Comparison of ENCODE assay signal across 10 cellular contexts in genomic region chr10:97117372-97117771, GRCh38.
DNase-seq lines count a peak whose midpoint lies in the region; ATAC-seq and TF ChIP-seq lines count a peak whose summit lies in the region.
"Had no signal": no experiment of that assay in that cellular context is flagged by ENCODE, and none has a peak within 500 bp of the region (broad histone marks: within the 10 kb centered on the region; RNA-seq: fewer than 3 reads in every experiment).

No MANE protein-coding gene starts in this region.

- no peaks in the 10 kb centered on the region for H3F3A ChIP-seq in neural progenitor cell (ENCODE audit: low read depth)

- H3K4me1 ChIP-seq in mammary epithelial cell (ENCODE audit: insufficient read depth, low read length) (no peaks in the 10 kb centered on the region), neural progenitor cell (peaks cover 5% of the 10 kb centered on the region)

- peak in 2 of 3 experiments; percentile 29 to 46 for DNase-seq in NCI-H1417 (lab: John Stamatoyannopoulos, UW)
- DNase-seq in NCI-H1417 treated with DMSO at 0.1 percent for 48 hours (lab: John Stamatoyannopoulos, UW), result no peak
- DNase-seq in NAMALWA (ENCODE audit: low spot score), result peak; percentile 34
- DNase-seq in mammary epithelial cell, result peak; percentile 10
- DNase-seq in neural progenitor cell (ENCODE audit: low spot score), result no peak
- DNase-seq in activated naive CD4-positive, alpha-beta T cell treated with Interleukin-2 at 50 U/mL for 16 hours, result no peak
- DNase-seq in activated CD4-positive, alpha-beta T cell treated with anti-CD3 and anti-CD28 coated beads, Interleukin-2, amount 50 U/mL, for 1 hour, result no peak
- DNase-seq: naive thymus-derived CD4-positive, alpha-beta T cell; RPMI8226 had no signal

- H3K27ac ChIP-seq in mammary epithelial cell (ENCODE audit: insufficient read depth, low read depth, low read length) (no peak overlapping the region), neural progenitor cell (no peak overlapping the region)

- H2AFZ ChIP-seq in mammary epithelial cell (ENCODE audit: low read depth, low read length) (no peak overlapping the region), neural progenitor cell (replicated peaks) (no peak overlapping the region)

- ATAC-seq in GM19455 (IDR thresholded peaks at IDR 0.05; ENCODE audit: unreplicated experiment), result no peak
- ATAC-seq: naive thymus-derived CD4-positive, alpha-beta T cell had no signal

- H3K4me1 Mint-ChIP-seq in neural progenitor cell, result peaks cover 3% of the 10 kb centered on the region
- H3K4me1 Mint-ChIP-seq: naive thymus-derived CD4-positive, alpha-beta T cell had no signal

- peaks cover 21% of the 10 kb centered on the region for H3K27me3 Mint-ChIP-seq in neural progenitor cell (ENCODE audit: insufficient read depth, low read depth)

- H3K27me3 ChIP-seq in mammary epithelial cell (ENCODE audit: insufficient read depth, low read length) (peaks cover 5% of the 10 kb centered on the region), neural progenitor cell (no peaks in the 10 kb centered on the region)

- H3K4me2 ChIP-seq in mammary epithelial cell (ENCODE audit: insufficient read depth, low read depth, low read length) (no peak overlapping the region), neural progenitor cell (no peak overlapping the region)

- CTCF ChIA-PET in mammary epithelial cell (lab: Charles Lee; ENCODE audit: low non-redundant PET), result no interaction called here

- 45% methylated on average over 3 of the region's 3 CpGs for WGBS in mammary epithelial cell (ENCODE audit: low coverage, missing lambda C conversion rate)

- BruUV-seq in mammary epithelial cell (replicated peaks; lab: Mats Ljungman, UMichigan), result no TSS peak

- H3K79me2 ChIP-seq in mammary epithelial cell (ENCODE audit: insufficient read depth, low read length) (no peaks in the 10 kb centered on the region), neural progenitor cell (ENCODE audit: low read depth) (no peaks in the 10 kb centered on the region)

- TF ChIP-seq CTCF in mammary epithelial cell (conservative IDR thresholded peaks at IDR 0.05 in 1 of 2, IDR thresholded peaks at IDR 0.05 in 1 of 2; ENCODE audit: extremely low read depth in 1 of 2, insufficient read depth in 1 of 2, low read depth in 1 of 2, low read length in 2 of 2), result peak; percentile 28 to 43
- TF ChIP-seq CTCF in neural progenitor cell (IDR thresholded peaks at IDR 0.05), result peak; percentile 46

- in situ Hi-C loops in mammary epithelial cell (cut with MboI; ENCODE audit: low sequenced_read_pairs in 2 of 2), result no loop called here

- no peaks in the 10 kb centered on the region for H3K36me3 Mint-ChIP-seq in neural progenitor cell
- H3K36me3 Mint-ChIP-seq: naive thymus-derived CD4-positive, alpha-beta T cell had no signal

- H3K4me3 ChIP-seq in mammary epithelial cell (replicated peaks in 1 of 3; ENCODE audit: insufficient read depth in 1 of 3, low read depth in 2 of 3, low read length in 3 of 3), result no peak overlapping the region
- no peak overlapping the region for H3K4me3 ChIP-seq in neural progenitor cell

- dilution Hi-C loops in mammary epithelial cell (cut with HindIII; ENCODE audit: low sequenced_read_pairs), result no loop called here

- H4K20me1 ChIP-seq in mammary epithelial cell (ENCODE audit: insufficient read depth, low read length) (no peaks in the 10 kb centered on the region), neural progenitor cell (ENCODE audit: low read depth) (no peaks in the 10 kb centered on the region)

- intact Hi-C loops in mammary epithelial cell (cut with micrococcal nuclease), result loop anchor here (1.0 kb wide), 2 partner anchors 44 to 80 kb away; no protein-coding TSS in a partner anchor

- no peaks in the 10 kb centered on the region for H3K36me3 ChIP-seq in mammary epithelial cell (ENCODE audit: insufficient read depth, low read length)
- no peaks in the 10 kb centered on the region for H3K36me3 ChIP-seq in neural progenitor cell

- no peaks in the 10 kb centered on the region for H3K9me3 Mint-ChIP-seq in neural progenitor cell
- H3K9me3 Mint-ChIP-seq: naive thymus-derived CD4-positive, alpha-beta T cell had no signal

- H3K9me3 ChIP-seq in mammary epithelial cell (replicated peaks; ENCODE audit: insufficient read depth, low read length) (no peaks in the 10 kb centered on the region), neural progenitor cell (ENCODE audit: low read depth) (no peaks in the 10 kb centered on the region)

- H3K27ac Mint-ChIP-seq in neural progenitor cell, result no peak overlapping the region
- H3K27ac Mint-ChIP-seq: naive thymus-derived CD4-positive, alpha-beta T cell had no signal

- H3K9ac ChIP-seq in mammary epithelial cell (ENCODE audit: insufficient read depth, low read length) (no peak overlapping the region), neural progenitor cell (no peak overlapping the region)

- H3K4me3 Mint-ChIP-seq in neural progenitor cell, result no peak overlapping the region
- H3K4me3 Mint-ChIP-seq: naive thymus-derived CD4-positive, alpha-beta T cell had no signal

Comparison
In these comparisons a context has a peak if more than half of its experiments do, and no peak if none do; other contexts are left out.
1. DNase-seq: peak in NCI-H1417 (2 of 3), NAMALWA (single experiment) and mammary epithelial cell (single experiment); none in NCI-H1417 treated with DMSO at 0.1 percent for 48 hours (single experiment), neural progenitor cell (single experiment), activated naive CD4-positive, alpha-beta T cell treated with Interleukin-2 at 50 U/mL for 16 hours (single experiment) and activated CD4-positive, alpha-beta T cell treated with anti-CD3 and anti-CD28 coated beads, Interleukin-2, amount 50 U/mL, for 1 hour (single experiment).